ENCODE assay signal across 13 cellular contexts in genomic region chr2:112183327-112184025, GRCh38. TPM values are rescaled to one million over a fixed set of nuclear protein-coding genes. Genes with fewer than 3 reads are reported as not detected.
A peak's percentile ranks its signal among the peaks of the same experiment; 100 is the strongest.
DNase-seq lines count a peak whose midpoint lies in the region; ATAC-seq and TF ChIP-seq lines count a peak whose summit lies in the region.
"Had no signal": no experiment of that assay in that cellular context is flagged by ENCODE, and none has a peak within 500 bp of the region (broad histone marks: within the 10 kb centered on the region; RNA-seq: fewer than 3 reads in every experiment).

No MANE protein-coding gene starts in this region.

- H3K18ac ChIP-seq in IMR-90 (ENCODE audit: low read depth, low read length), result no peak overlapping the region

- ATAC-seq in IMR-90 (ENCODE audit: low read depth) (no peak), GM23338 (no peak)
- ATAC-seq in activated CD8-positive, alpha-beta T cell treated with anti-CD3 and anti-CD28 coated beads, Interleukin-2, amount 10 ng/mL, durations not matched to agents 7 days and 5 days, result no peak

- no peak overlapping the region for H2BK15ac ChIP-seq in IMR-90 (ENCODE audit: low read depth, low read length)

- H4K20me1 ChIP-seq in IMR-90 (ENCODE audit: insufficient read depth, low read length) (no peaks in the 10 kb centered on the region), GM23338 (replicated peaks; ENCODE audit: insufficient read depth) (peaks cover 5% of the 10 kb centered on the region; the same call in 1 of the 2 replicates)

- peak overlapping the region; percentile 65 for H2AK9ac ChIP-seq in IMR-90 (replicated peaks; ENCODE audit: low read depth, low read length, poor library complexity)

- H3K4ac ChIP-seq in IMR-90 (ENCODE audit: low read depth, low read length), result no peak overlapping the region

- peak overlapping the region; percentile 87 to 94 (median 90) for H3K4me3 Mint-ChIP-seq in CD4-positive, alpha-beta memory T cell
- H3K4me3 Mint-ChIP-seq in activated CD8-positive, alpha-beta T cell treated with anti-CD3 and anti-CD28 coated beads, Interleukin-2, amount 10 ng/mL, durations not matched to agents 7 days and 5 days, result no peak overlapping the region
- H3K4me3 Mint-ChIP-seq in GM23338, result no peak overlapping the region

- in situ Hi-C loops in IMR-90 (cut with MboI; ENCODE audit: low sequenced_read_pairs), result no loop called here

- intact Hi-C loops in CD4-positive, alpha-beta memory T cell (cut with micrococcal nuclease), result loop anchor here (10.0 kb wide), 1 partner anchor 1059 kb away; the partner anchor contains the start of gene BCL2L11
- intact Hi-C loops in IMR-90 (cut with micrococcal nuclease), result no loop called here

- CTCF ChIA-PET in CD4-positive, alpha-beta memory T cell (lab: Charles Lee; ENCODE audit: partially characterized antibody), result interaction anchor here (0.7 to 3.1 kb wide), 6 partner anchors 10 to 129 kb away, joined by 3 to 17 read pairs (median 4); partner anchors contain the start of genes TMEM87B and ZC3H8
- CTCF ChIA-PET in IMR-90 (lab: Yijun Ruan, JAX), result no interaction called here
- CTCF ChIA-PET in activated CD8-positive, alpha-beta T cell treated with anti-CD3 and anti-CD28 coated beads, Interleukin-2, amount 10 ng/mL, durations not matched to agents 7 days and 5 days (lab: Charles Lee), result interaction anchor here (1.4 kb wide), 1 partner anchor 61 kb away, joined by 4 read pairs; no protein-coding TSS in a partner anchor

- BruUV-seq in IMR-90 (replicated peaks; lab: Mats Ljungman, UMichigan), result no TSS peak

- 100% methylated on average over 2 of the region's 8 CpGs; no CpG with 5 or more reads in 1 of the 2 experiments for WGBS in IMR-90 (ENCODE audit: extremely low coverage in 2 of 2, insufficient read length in 1 of 2), 2 experiments

- dilution Hi-C loops in IMR-90 (cut with HindIII; ENCODE audit: low sequenced_read_pairs, unreplicated experiment), result no loop called here

- H3K4me2 ChIP-seq in IMR-90 (ENCODE audit: low read depth, low read length) (no peak overlapping the region), GM23338 (no peak overlapping the region)

- no peak for TF ChIP-seq POLR2A in IMR-90 (IDR thresholded peaks at IDR 0.05; ENCODE audit: low read depth, low read length)

- no peak overlapping the region for H2AK5ac ChIP-seq in IMR-90 (ENCODE audit: low read depth, low read length)

- H3K9me3 ChIP-seq in CD4-positive, alpha-beta memory T cell (ENCODE audit: control insufficient read depth in 1 of 2, low read length in 2 of 2), result no peaks in the 10 kb centered on the region
- H3K9me3 ChIP-seq in IMR-90 (ENCODE audit: control insufficient read depth, insufficient read depth, low read length) (no peaks in the 10 kb centered on the region; the same call in none of the 2 replicates), WERI-Rb-1 (ENCODE audit: severe bottlenecking) (no peaks in the 10 kb centered on the region)
- H3K9me3 ChIP-seq: prostate gland had no signal

- TF ChIP-seq CTCF in IMR-90 (conservative IDR thresholded peaks at IDR 0.05; ENCODE audit: low read depth, low read length) (no peak), WERI-Rb-1 (IDR thresholded peaks at IDR 0.05; ENCODE audit: low read depth, low read length) (no peak), GM23338 (conservative IDR thresholded peaks at IDR 0.05; ENCODE audit: low read depth in 2 of 2) (no peak)

- H3K14ac ChIP-seq in IMR-90 (replicated peaks; ENCODE audit: low read depth, low read length), result no peak overlapping the region

- peak overlapping the region; percentile 93 to 98 (median 96) for H3K27ac Mint-ChIP-seq in CD4-positive, alpha-beta memory T cell
- peak overlapping the region; percentile 1 for H3K27ac Mint-ChIP-seq in activated CD8-positive, alpha-beta T cell treated with anti-CD3 and anti-CD28 coated beads, Interleukin-2, amount 10 ng/mL, durations not matched to agents 7 days and 5 days
- no peak overlapping the region for H3K27ac Mint-ChIP-seq in GM23338
- H3K27ac Mint-ChIP-seq: CD14-positive monocyte had no signal

- no peaks in the 10 kb centered on the region for H3K9me2 ChIP-seq in GM23338 (ENCODE audit: insufficient read depth)

- TF ChIP-seq RAD21 in IMR-90 (IDR thresholded peaks at IDR 0.05; ENCODE audit: low read length), result no peak

- no peak overlapping the region for H4K8ac ChIP-seq in IMR-90 (ENCODE audit: low read depth in 2 of 2, low read length in 2 of 2)

- H4K5ac ChIP-seq in IMR-90 (ENCODE audit: low read depth, low read length), result no peak overlapping the region

- H3K36me3 ChIP-seq in CD4-positive, alpha-beta memory T cell (ENCODE audit: insufficient read depth, low read length), result peaks cover 4% of the 10 kb centered on the region
- H3K36me3 ChIP-seq in IMR-90 (ENCODE audit: control insufficient read depth, insufficient read depth, low read length) (no peaks in the 10 kb centered on the region), WERI-Rb-1 (no peaks in the 10 kb centered on the region), GM23338 (ENCODE audit: insufficient read depth) (no peaks in the 10 kb centered on the region)
- H3K36me3 ChIP-seq: prostate gland had no signal

- no peak overlapping the region for H4K91ac ChIP-seq in IMR-90 (ENCODE audit: insufficient read depth, low read depth, low read length)

- no peak overlapping the region for H3K56ac ChIP-seq in IMR-90 (ENCODE audit: extremely low read depth, insufficient read depth, low read length)

- H3K79me2 ChIP-seq in GM23338 (replicated peaks; ENCODE audit: insufficient read depth), result no peaks in the 10 kb centered on the region

- DNase-seq in CD4-positive, alpha-beta memory T cell, result peak in 1 of 5 donors; percentile 20
- DNase-seq in IMR-90, result peak; percentile 12
- no peak for DNase-seq in activated CD8-positive, alpha-beta T cell treated with anti-CD3 and anti-CD28 coated beads, Interleukin-2, amount 10 ng/mL, durations not matched to agents 7 days and 5 days
- peak; percentile 32 for DNase-seq in islet precursor cell
- DNase-seq in NOMO-1 treated with DMSO at 0.1 percent for 48 hours (lab: John Stamatoyannopoulos, UW; ENCODE audit: unreplicated experiment), result no peak
- DNase-seq in WERI-Rb-1, result no peak
- DNase-seq in GM23338 (ENCODE audit: low spot score), result no peak
- DNase-seq: aorta, cortex of kidney, hippocampal formation had no signal

- 0 out of 2 replicates have a peak, but pooled peaks cover 3% of the 10 kb centered on the region for H3K9me1 ChIP-seq in IMR-90 (ENCODE audit: insufficient read depth, low read length)

- H2BK20ac ChIP-seq in IMR-90 (ENCODE audit: low read depth, low read length), result no peak overlapping the region

- H3K9me3 Mint-ChIP-seq in CD4-positive, alpha-beta memory T cell, result no peaks in the 10 kb centered on the region
- no peaks in the 10 kb centered on the region for H3K9me3 Mint-ChIP-seq in activated CD8-positive, alpha-beta T cell treated with anti-CD3 and anti-CD28 coated beads, Interleukin-2, amount 10 ng/mL, durations not matched to agents 7 days and 5 days (ENCODE audit: insufficient read depth)
- peaks cover 5% of the 10 kb centered on the region; the same call in 2 of the 3 replicates for H3K9me3 Mint-ChIP-seq in GM23338

- no peak overlapping the region for H2BK120ac ChIP-seq in IMR-90 (ENCODE audit: low read depth, low read length)

- no peaks in the 10 kb centered on the region for H3K27me3 ChIP-seq in CD4-positive, alpha-beta memory T cell (ENCODE audit: insufficient read depth, low read length)
- H3K27me3 ChIP-seq in IMR-90 (ENCODE audit: control insufficient read depth, insufficient read depth, low read length) (peaks cover 14% of the 10 kb centered on the region), WERI-Rb-1 (ENCODE audit: insufficient read depth, low read depth, severe bottlenecking) (no peaks in the 10 kb centered on the region), GM23338 (ENCODE audit: insufficient read depth) (peaks cover 44% of the 10 kb centered on the region)

- H3K4me3 ChIP-seq in CD4-positive, alpha-beta memory T cell (ENCODE audit: low read length in 2 of 2), result peak overlapping the region; percentile 28 to 29
- H3K4me3 ChIP-seq in IMR-90 (ENCODE audit: insufficient read depth, low read depth, low read length) (no peak overlapping the region), WERI-Rb-1 (ENCODE audit: low read depth, low read length) (no peak overlapping the region), GM23338 (no peak overlapping the region)
- H3K4me3 ChIP-seq: prostate gland had no signal

- H3K27ac ChIP-seq in CD4-positive, alpha-beta memory T cell (ENCODE audit: low read depth, low read length), result peak overlapping the region; percentile 72
- H3K27ac ChIP-seq in IMR-90 (ENCODE audit: insufficient read depth, low read length), result no peak overlapping the region
- H3K27ac ChIP-seq in WERI-Rb-1, result no peak overlapping the region
- H3K27ac ChIP-seq in GM23338 (ENCODE audit: low read depth), result no peak overlapping the region
- H3K27ac ChIP-seq: prostate gland had no signal

- H2BK5ac ChIP-seq in IMR-90 (ENCODE audit: low read depth, low read length, poor library complexity, severe bottlenecking), result no peak overlapping the region

- H3K4me1 Mint-ChIP-seq in CD4-positive, alpha-beta memory T cell, result peaks cover 54 to 92% (median 74%) of the 10 kb centered on the region in 4 donors
- peaks cover 40% of the 10 kb centered on the region for H3K4me1 Mint-ChIP-seq in activated CD8-positive, alpha-beta T cell treated with anti-CD3 and anti-CD28 coated beads, Interleukin-2, amount 10 ng/mL, durations not matched to agents 7 days and 5 days (ENCODE audit: low read depth)
- H3K4me1 Mint-ChIP-seq in GM23338, result no peaks in the 10 kb centered on the region; the same call in 2 of the 3 replicates

- H3K27me3 Mint-ChIP-seq in CD4-positive, alpha-beta memory T cell, result peaks cover 0 to 1% of the 10 kb centered on the region in 2 donors
- H3K27me3 Mint-ChIP-seq in activated CD8-positive, alpha-beta T cell treated with anti-CD3 and anti-CD28 coated beads, Interleukin-2, amount 10 ng/mL, durations not matched to agents 7 days and 5 days (ENCODE audit: low read depth), result peaks cover 26% of the 10 kb centered on the region
- peaks cover 26% of the 10 kb centered on the region for H3K27me3 Mint-ChIP-seq in GM23338 (ENCODE audit: insufficient read depth, low read depth, poor library complexity)

- H3F3A ChIP-seq in GM23338 (replicated peaks; ENCODE audit: low read depth), result no peaks in the 10 kb centered on the region

- H3K79me1 ChIP-seq in IMR-90 (ENCODE audit: low read depth in 1 of 2, low read length in 2 of 2), result no peaks in the 10 kb centered on the region

- no peak overlapping the region for H3K23ac ChIP-seq in IMR-90 (ENCODE audit: low read depth, low read length)

- peaks cover 71% of the 10 kb centered on the region for H3K4me1 ChIP-seq in CD4-positive, alpha-beta memory T cell (ENCODE audit: insufficient read depth, low read length)
- H3K4me1 ChIP-seq in IMR-90 (ENCODE audit: control insufficient read depth, insufficient read depth, low read length) (no peaks in the 10 kb centered on the region), GM23338 (ENCODE audit: insufficient read depth) (peaks cover 6% of the 10 kb centered on the region; the same call in 1 of the 2 replicates)
- H3K4me1 ChIP-seq: prostate gland had no signal

- POLR2A ChIA-PET in CD4-positive, alpha-beta memory T cell (lab: Charles Lee; ENCODE audit: partially characterized antibody), result interaction anchor here (0.8 to 6.6 kb wide), 12 partner anchors 10 to 991 kb away, joined by 3 to 73 read pairs (median 9); partner anchors contain the start of genes PSD4, TMEM87B and ZC3H8
- POLR2A ChIA-PET in IMR-90 (lab: Charles Lee; ENCODE audit: unreplicated experiment), result no interaction called here
- POLR2A ChIA-PET in activated CD8-positive, alpha-beta T cell treated with anti-CD3 and anti-CD28 coated beads, Interleukin-2, amount 10 ng/mL, durations not matched to agents 7 days and 5 days (lab: Charles Lee), result interaction anchor here (0.6 to 2.6 kb wide), 2 partner anchors 28 to 256 kb away, joined by 3 to 12 read pairs; no protein-coding TSS in a partner anchor

- H3K36me3 Mint-ChIP-seq in CD4-positive, alpha-beta memory T cell, result peaks cover 4 to 32% of the 10 kb centered on the region in 2 donors
- peaks cover 9% of the 10 kb centered on the region for H3K36me3 Mint-ChIP-seq in activated CD8-positive, alpha-beta T cell treated with anti-CD3 and anti-CD28 coated beads, Interleukin-2, amount 10 ng/mL, durations not matched to agents 7 days and 5 days (ENCODE audit: low read depth)
- no peaks in the 10 kb centered on the region for H3K36me3 Mint-ChIP-seq in GM23338 (ENCODE audit: low read depth)
- H3K36me3 Mint-ChIP-seq: CD14-positive monocyte had no signal

- no peak overlapping the region for H3K9ac ChIP-seq in IMR-90 (ENCODE audit: low read depth, low read length)

- H2AFZ ChIP-seq in IMR-90 (replicated peaks; ENCODE audit: low read length, poor library complexity) (no peak overlapping the region), GM23338 (no peak overlapping the region)

RNA-seq across cellular contexts. Expression of gene FBLN7, which starts 45.3 kb away (rescaled TPM):
- total RNA-seq in CD4-positive, alpha-beta memory T cell, result 10 to 100 TPM; 34.3 to 37.0 TPM
- polyA plus RNA-seq in CD4-positive, alpha-beta memory T cell, result 10 to 100 TPM; 29.3 to 41.2 TPM
- total RNA-seq in IMR-90 (2012; rRNA removed), result under 0.01 and 0.18 TPM in 2 replicates
- 1.0 and 1.2 TPM in 2 replicates for polyA plus RNA-seq in IMR-90 (2012; rRNA removed)
- polyA plus RNA-seq in IMR-90 (2012; cell fraction: cytosol; rRNA removed), result 1.00 and 1.5 TPM in 2 replicates
- polyA plus RNA-seq in IMR-90 (2012; cell fraction: nucleus; rRNA removed; ENCODE audit: low replicate concordance), result 0.59 and 0.69 TPM in 2 replicates
- total RNA-seq in activated CD8-positive, alpha-beta T cell treated with anti-CD3 and anti-CD28 coated beads, Interleukin-2, amount 10 ng/mL, durations not matched to agents 7 days and 5 days, result under 1 TPM; 0.58 to 0.91 TPM
- 1.4 TPM in 1 of 2 replicates, not detected in the other for total RNA-seq in GM23338 (2014; rRNA removed; shearing (Covaris generic))
- 0.14 and 0.16 TPM in 2 replicates for polyA plus RNA-seq in GM23338 (2016; fragmentation: Nextera tagmentation; extraction: Ambion mirVana)
- total RNA-seq: G401 had no signal
- polyA plus RNA-seq: CD14-positive monocyte had no signal

Comparison
In these comparisons a context has a peak if more than half of its experiments do, and no peak if none do; other contexts are left out.
1. DNase-seq: peak in IMR-90 (single experiment) and islet precursor cell (single experiment); none in activated CD8-positive, alpha-beta T cell treated with anti-CD3 and anti-CD28 coated beads, Interleukin-2, amount 10 ng/mL, durations not matched to agents 7 days and 5 days (single experiment), NOMO-1 treated with DMSO at 0.1 percent for 48 hours (single experiment), WERI-Rb-1 (single experiment) and GM23338 (single experiment).
2. H3K4me3 ChIP-seq: peak in CD4-positive, alpha-beta memory T cell (2 of 2); none in IMR-90 (single experiment), WERI-Rb-1 (single experiment) and GM23338 (single experiment).
3. H3K4me3 Mint-ChIP-seq: peak in CD4-positive, alpha-beta memory T cell (8 of 8); none in activated CD8-positive, alpha-beta T cell treated with anti-CD3 and anti-CD28 coated beads, Interleukin-2, amount 10 ng/mL, durations not matched to agents 7 days and 5 days (single experiment) and GM23338 (single experiment).
4. RNA of gene FBLN7, which starts 45.3 kb away (total RNA-seq): 34.3 to 37.0 TPM in CD4-positive, alpha-beta memory T cell; 0.58 to 0.91 TPM in activated CD8-positive, alpha-beta T cell treated with anti-CD3 and anti-CD28 coated beads, Interleukin-2, amount 10 ng/mL, durations not matched to agents 7 days and 5 days, under 0.01 to 0.18 TPM in IMR-90 and 1.4 TPM in GM23338; every median in the first group is over 10 times any median in the second.